ENCODE assay signal across 24 cellular contexts in the genomic region with DNA sequence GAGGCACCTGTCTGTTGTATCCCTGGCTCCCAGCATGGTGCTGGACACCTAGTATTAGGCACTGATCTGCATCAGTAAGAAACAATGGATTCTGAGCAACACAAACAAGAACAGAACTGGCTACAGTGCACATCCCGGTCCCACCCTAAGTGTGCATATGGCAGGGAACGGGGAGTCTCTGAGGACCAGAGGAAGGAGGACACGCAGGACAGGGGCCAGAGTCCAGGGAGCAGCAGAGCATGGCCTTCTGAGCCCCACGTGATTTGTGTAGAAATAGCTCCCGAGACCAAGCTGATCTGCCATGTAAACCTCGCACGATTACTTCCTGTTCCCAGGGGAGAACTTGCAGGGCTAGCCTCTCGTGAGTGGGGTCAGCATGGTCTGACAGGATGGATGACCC. TPM values are rescaled to one million over a fixed set of nuclear protein-coding genes. Genes with fewer than 3 reads are reported as not detected.
A peak's percentile ranks its signal among the peaks of the same experiment; 100 is the strongest.
DNase-seq lines count a peak whose midpoint lies in the region; ATAC-seq, FAIRE-seq and TF ChIP-seq lines count a peak whose summit lies in the region.
"Had no signal": no experiment of that assay in that cellular context is flagged by ENCODE, and none has a peak within 500 bp of the region (broad histone marks: within the 10 kb centered on the region; RNA-seq: fewer than 3 reads in every experiment).

No MANE protein-coding gene starts in this region.

- DNase-seq in NOMO-1 treated with DMSO at 0.1 percent for 48 hours (lab: John Stamatoyannopoulos, UW; ENCODE audit: unreplicated experiment) (peak; percentile 8), NOMO-1 treated with dmso at 0.1 percent for 144 hours (lab: John Stamatoyannopoulos, UW; ENCODE audit: unreplicated experiment) (no peak), K562 (ENCODE audit: extremely low read depth in 1 of 4, low spot score in 3 of 4) (peak in 1 of 4 experiments; percentile 2), lower lobe of right lung (peak; percentile 46), coronary artery (ENCODE audit: low spot score) (no peak), spleen (no peak), lower leg skin (ENCODE audit: low spot score in 2 of 2) (no peak)
- DNase-seq: 8988T; activated CD4-positive, alpha-beta T cell treated with anti-CD3 and anti-CD28 coated beads, Interleukin-2, amount 50 U/mL, for 48 hours; activated T-cell treated with anti-CD3 and anti-CD28 coated beads for 4 hours; cortex of kidney; left ventricle myocardium superior; NCI-H2029 treated with DMSO at 0.1 percent for 48 hours; nucleus accumbens; retina; stimulated activated CD4-positive, alpha-beta T cell treated with anti-CD3 and anti-CD28 coated beads, Interleukin-12 subunit alpha, Interleukin-12 subunit beta, amount 100 ng/mL, for 4 hours; T-helper 2 cell had no signal

- in situ Hi-C loops in K562 (cut with MboI), result loop anchor here (5.0 kb wide), 1 partner anchor 109 kb away; the partner anchor contains the start of gene KAT5

- H2AFZ ChIP-seq in K562 (ENCODE audit: low read depth, low read length), result peak overlapping the region; percentile 75

- H4K20me1 ChIP-seq in K562 (replicated peaks; ENCODE audit: control insufficient read depth, insufficient read depth, low read length), result no peaks in the 10 kb centered on the region

- no peak for FAIRE-seq in K562 (lab: Jason Lieb, UNC)
- FAIRE-seq: urothelium cell line had no signal

- H3K4me1 ChIP-seq in K562 (replicated peaks in 1 of 2; ENCODE audit: control insufficient read depth in 2 of 2, insufficient read depth in 2 of 2, low read length in 2 of 2), result peaks cover 0 to 12% of the 10 kb centered on the region in 2 experiments; a peak in 2 of 5 replicates
- H3K4me1 ChIP-seq in lower lobe of right lung, result peaks cover 11% of the 10 kb centered on the region
- H3K4me1 ChIP-seq in spleen, result peaks cover 4 to 29% (median 21%) of the 10 kb centered on the region in 6 donors
- H3K4me1 ChIP-seq: breast epithelium had no signal

- no peak overlapping the region for H3K4me3 ChIP-seq in K562
- H3K4me3 ChIP-seq in lower lobe of right lung, result no peak overlapping the region
- no peak overlapping the region for H3K4me3 ChIP-seq in coronary artery
- no peak overlapping the region for H3K4me3 ChIP-seq in spleen
- H3K4me3 ChIP-seq in lower leg skin (ENCODE audit: low read depth, poor library complexity, severe bottlenecking), result no peak overlapping the region
- H3K4me3 ChIP-seq: adrenal gland, breast epithelium had no signal

- TF ChIP-seq POLR2A in K562 (conservative IDR thresholded peaks at IDR 0.05), result no peak
- TF ChIP-seq POLR2A in spleen (IDR thresholded peaks at IDR 0.05), result no peak
- TF ChIP-seq POLR2A in lower leg skin (IDR thresholded peaks at IDR 0.05), result no peak

- BruUV-seq in K562 (replicated peaks; lab: Mats Ljungman, UMichigan), result no TSS peak

- no peaks in the 10 kb centered on the region for H3K9me3 ChIP-seq in K562 (replicated peaks; ENCODE audit: control insufficient read depth, insufficient read depth, low read depth, low read length)
- H3K9me3 ChIP-seq in lower lobe of right lung, result no peaks in the 10 kb centered on the region
- H3K9me3 ChIP-seq in spleen, result no peaks in the 10 kb centered on the region
- H3K9me3 ChIP-seq: adrenal gland, breast epithelium had no signal

- POLR2A ChIA-PET in K562 (lab: Yijun Ruan, JAX), result no interaction called here

- no peak for TF ChIP-seq EP300 in K562 (IDR thresholded peaks at IDR 0.05; ENCODE audit: low read length)

- CTCF ChIA-PET in K562 (lab: Yijun Ruan, JAX; ENCODE audit: low intra/inter-chr PET ratio), result interaction anchor here (0.9 to 1.1 kb wide), 2 partner anchors 11 to 115 kb away, joined by 3 to 4 read pairs; no protein-coding TSS in a partner anchor

- H3K9me1 ChIP-seq in K562 (ENCODE audit: control insufficient read depth, insufficient read depth, low read length), result no peaks in the 10 kb centered on the region

- no peaks in the 10 kb centered on the region for H3K36me3 ChIP-seq in K562 (ENCODE audit: control insufficient read depth, insufficient read depth, low read length)
- H3K36me3 ChIP-seq in lower lobe of right lung, result no peaks in the 10 kb centered on the region
- no peaks in the 10 kb centered on the region for H3K36me3 ChIP-seq in spleen
- H3K36me3 ChIP-seq: adrenal gland, breast epithelium had no signal

- TF ChIP-seq CTCF in K562 (IDR thresholded peaks at IDR 0.05 in 2 of 3, conservative IDR thresholded peaks at IDR 0.05 in 1 of 3; ENCODE audit: insufficient read depth in 2 of 3, low read depth in 1 of 3, low read length in 3 of 3) (no peak), lower lobe of right lung (IDR thresholded peaks at IDR 0.05) (no peak), coronary artery (IDR thresholded peaks at IDR 0.05) (no peak), spleen (IDR thresholded peaks at IDR 0.05 in 8 of 11, conservative IDR thresholded peaks at IDR 0.05 in 3 of 11) (no peak), lower leg skin (IDR thresholded peaks at IDR 0.05) (no peak)

- peak overlapping the region in 1 of 2 experiments; percentile 61; a peak in 2 of 4 replicates for H3K9ac ChIP-seq in K562 (ENCODE audit: insufficient read depth in 1 of 2, low read depth in 2 of 2, low read length in 2 of 2)

- ATAC-seq in K562 (no peak), lower lobe of right lung (no peak), HG03442 (IDR thresholded peaks at IDR 0.05; ENCODE audit: unreplicated experiment) (no peak)
- ATAC-seq: left ventricle myocardium superior had no signal

- H3K27me3 ChIP-seq in K562 (ENCODE audit: control insufficient read depth in 2 of 2, insufficient read depth in 2 of 2, low read length in 2 of 2), result no peaks in the 10 kb centered on the region
- H3K27me3 ChIP-seq in lower lobe of right lung (ENCODE audit: low read depth), result no peaks in the 10 kb centered on the region
- no peaks in the 10 kb centered on the region for H3K27me3 ChIP-seq in spleen (replicated peaks in 1 of 7)
- H3K27me3 ChIP-seq: adrenal gland, breast epithelium had no signal

- H3K27ac ChIP-seq in K562 (ENCODE audit: extremely low read depth, low read depth, low read length) (no peak overlapping the region), lower lobe of right lung (no peak overlapping the region), coronary artery (no peak overlapping the region), spleen (no peak overlapping the region)
- H3K27ac ChIP-seq: adrenal gland, breast epithelium, HL-60 had no signal

- intact Hi-C loops in K562 (cut with micrococcal nuclease) (no loop called here), lower lobe of right lung (cut with DNase I) (no loop called here), spleen (cut with DNase I; ENCODE audit: low total_unique reads) (no loop called here), lower leg skin (cut with DNase I; ENCODE audit: low total_unique reads) (loop anchor here (10.0 kb wide), 1 partner anchor 46 kb away; no protein-coding TSS in a partner anchor)

- H3K4me2 ChIP-seq in K562 (ENCODE audit: insufficient read depth, low read length), result no peak overlapping the region

- TF ChIP-seq RAD21 in K562 (CRISPR knock-in tag; conservative IDR thresholded peaks at IDR 0.05 in 1 of 2, IDR thresholded peaks at IDR 0.05 in 1 of 2), result no peak

- H3K79me2 ChIP-seq in K562 (ENCODE audit: control insufficient read depth, insufficient read depth, low read length), result no peaks in the 10 kb centered on the region

- 12% methylated on average over 8 of the region's 8 CpGs for WGBS in K562 (ENCODE audit: insufficient coverage, low coverage, missing lambda C conversion rate)
- 40 to 70% (median 54%) methylated on average over 8 of the region's 8 CpGs for WGBS in spleen, 5 donors
- WGBS in lower leg skin, 2 donors, result 64 to 82% methylated on average over 8 of the region's 8 CpGs

RNA-seq across cellular contexts. Expression of gene SNX32, which starts 12.7 kb away (rescaled TPM):
- 0.16 TPM in 1 of 2 replicates, not detected in the other for total RNA-seq in K562 (2011; cell fraction: chromatin; rRNA removed; ENCODE audit: low replicate concordance)
- total RNA-seq in K562 (2011; cell fraction: nucleolus; rRNA removed), result not detected in 2 replicates
- total RNA-seq in K562 (2011; cell fraction: nucleoplasm; rRNA removed), result not detected in 2 replicates
- total RNA-seq in K562 (2014; rRNA removed) (not detected in 2 replicates), K562 (2014; rRNA removed; fragmentation: Illumina TruSeq; extraction: Trizol) (not detected in 2 replicates), K562 (2015; rRNA removed; fragmentation: Illumina TruSeq; extraction: Trizol) (not detected in 2 replicates), K562 (2021) (not detected in 2 replicates), lower lobe of right lung (0.47 TPM), spleen (1 to 10 TPM in 2 of 7 donors, under 1 TPM in 3, not detected in 2; 0.22 to 1.2 (median 0.77) TPM), lower leg skin (under 1 TPM; 0.21 to 0.99 (median 0.67) TPM)
- polyA plus RNA-seq in K562 (2011; rRNA removed) (not detected in 2 replicates), K562 (2014; fragmentation: Illumina TruSeq; extraction: Trizol) (not detected in 2 replicates), K562 (2014; fragmentation: Nextera tagmentation; extraction: Ambion mirVana) (under 1 TPM; 0.03 TPM), K562 (2014; rRNA removed) (not detected in 2 replicates), spleen (1 to 10 TPM in 1 of 3 donors, under 1 TPM in 2; 0.45 to 1.5 (median 0.89) TPM)
- polyA plus RNA-seq in K562 (2011; cell fraction: cytosol; rRNA removed), result not detected in 2 replicates
- 0.10 TPM in 1 of 2 replicates, not detected in the other for polyA plus RNA-seq in K562 (2011; cell fraction: nucleus; rRNA removed)
- polyA plus RNA-seq in K562 (2012), result 0.24 and 0.35 TPM in 2 replicates
- not detected in 2 replicates for polyA minus RNA-seq in K562 (2011; rRNA and poly(A)+ RNA removed)
- not detected in 2 replicates for polyA minus RNA-seq in K562 (2011; cell fraction: cytosol; rRNA and poly(A)+ RNA removed)
- not detected in 2 replicates for polyA minus RNA-seq in K562 (2011; cell fraction: nucleus; rRNA and poly(A)+ RNA removed)
- total RNA-seq: left ventricle myocardium superior, RPMI7951 had no signal

RNA-seq across cellular contexts. Expression of gene OVOL1, which starts 34.2 kb away (rescaled TPM):
- total RNA-seq in K562 (2011; cell fraction: chromatin; rRNA removed; ENCODE audit: low replicate concordance), result 0.09 TPM in 1 of 2 replicates, not detected in the other
- not detected in 2 replicates for total RNA-seq in K562 (2011; cell fraction: nucleolus; rRNA removed)
- not detected in 2 replicates for total RNA-seq in K562 (2011; cell fraction: nucleoplasm; rRNA removed)
- not detected in 2 replicates for total RNA-seq in K562 (2014; rRNA removed)
- total RNA-seq in K562 (2014; rRNA removed; fragmentation: Illumina TruSeq; extraction: Trizol), result not detected in 2 replicates
- total RNA-seq in K562 (2015; rRNA removed; fragmentation: Illumina TruSeq; extraction: Trizol), result not detected in 2 replicates
- 0.09 TPM in 1 of 2 replicates, not detected in the other for total RNA-seq in K562 (2021)
- polyA plus RNA-seq in K562 (2011; rRNA removed), result not detected in 2 replicates
- not detected in 2 replicates for polyA plus RNA-seq in K562 (2011; cell fraction: cytosol; rRNA removed)
- polyA plus RNA-seq in K562 (2011; cell fraction: nucleus; rRNA removed), result not detected in 2 replicates
- polyA plus RNA-seq in K562 (2012), result not detected in 2 replicates
- polyA plus RNA-seq in K562 (2014; fragmentation: Illumina TruSeq; extraction: Trizol), result not detected in 2 replicates
- polyA plus RNA-seq in K562 (2014; fragmentation: Nextera tagmentation; extraction: Ambion mirVana), result not detected
- not detected in 2 replicates for polyA plus RNA-seq in K562 (2014; rRNA removed)
- polyA minus RNA-seq in K562 (2011; rRNA and poly(A)+ RNA removed), result not detected in 2 replicates
- not detected in 2 replicates for polyA minus RNA-seq in K562 (2011; cell fraction: cytosol; rRNA and poly(A)+ RNA removed)
- not detected in 2 replicates for polyA minus RNA-seq in K562 (2011; cell fraction: nucleus; rRNA and poly(A)+ RNA removed)
- total RNA-seq in lower lobe of right lung, result 0.89 TPM
- total RNA-seq in spleen, result under 1 TPM in 2 of 7 donors, not detected in 5; 0.14 to 0.47 TPM
- polyA plus RNA-seq in spleen, result under 1 TPM in 2 of 3 donors, not detected in 1; 0.03 to 0.06 TPM
- 100 to 1,000 TPM in 2 of 4 donors, 10 to 100 TPM in 2; 74.8 to 159 (median 105) TPM for total RNA-seq in lower leg skin
- total RNA-seq: adrenal gland, left ventricle myocardium superior, RPMI7951 had no signal
- polyA plus RNA-seq: IgD-negative memory B cell had no signal

RNA-seq across cellular contexts. Expression of gene CFL1, which starts 36.9 kb away (rescaled TPM):
- 145 and 300 TPM in 2 replicates for total RNA-seq in K562 (2011; cell fraction: chromatin; rRNA removed; ENCODE audit: low replicate concordance)
- total RNA-seq in K562 (2011; cell fraction: nucleolus; rRNA removed), result 227 and 257 TPM in 2 replicates
- 176 and 204 TPM in 2 replicates for total RNA-seq in K562 (2011; cell fraction: nucleoplasm; rRNA removed)
- total RNA-seq in K562 (2014; rRNA removed), result 1,045 and 1,321 TPM in 2 replicates
- 570 and 664 TPM in 2 replicates for total RNA-seq in K562 (2014; rRNA removed; fragmentation: Illumina TruSeq; extraction: Trizol)
- total RNA-seq in K562 (2015; rRNA removed; fragmentation: Illumina TruSeq; extraction: Trizol), result 851 and 860 TPM in 2 replicates
- 891 and 919 TPM in 2 replicates for total RNA-seq in K562 (2021)
- polyA plus RNA-seq in K562 (2011; rRNA removed), result 632 and 770 TPM in 2 replicates
- polyA plus RNA-seq in K562 (2011; cell fraction: cytosol; rRNA removed), result 894 and 1,220 TPM in 2 replicates
- polyA plus RNA-seq in K562 (2011; cell fraction: nucleus; rRNA removed), result 307 TPM in 2 replicates
- 903 and 977 TPM in 2 replicates for polyA plus RNA-seq in K562 (2012)
- polyA plus RNA-seq in K562 (2014; fragmentation: Illumina TruSeq; extraction: Trizol), result 1,101 and 1,325 TPM in 2 replicates
- polyA plus RNA-seq in K562 (2014; fragmentation: Nextera tagmentation; extraction: Ambion mirVana), result 100 to 1,000 TPM; 105 to 222 TPM
- 859 and 956 TPM in 2 replicates for polyA plus RNA-seq in K562 (2014; rRNA removed)
- 971 and 1,022 TPM in 2 replicates for polyA minus RNA-seq in K562 (2011; rRNA and poly(A)+ RNA removed)
- polyA minus RNA-seq in K562 (2011; cell fraction: cytosol; rRNA and poly(A)+ RNA removed), result 560 and 642 TPM in 2 replicates
- polyA minus RNA-seq in K562 (2011; cell fraction: nucleus; rRNA and poly(A)+ RNA removed), result 107 and 193 TPM in 2 replicates
- 647 TPM for total RNA-seq in lower lobe of right lung
- 1,000 to 10,000 TPM in 2 of 7 donors, 100 to 1,000 TPM in 5; 666 to 1,219 (median 868) TPM for total RNA-seq in spleen
- polyA plus RNA-seq in spleen, result 100 to 1,000 TPM; 562 to 869 (median 862) TPM
- 100 to 1,000 TPM; 417 to 706 (median 504) TPM for total RNA-seq in lower leg skin

RNA-seq across cellular contexts. Expression of gene MUS81, which starts 39.1 kb away (rescaled TPM):
- total RNA-seq in K562 (2011; cell fraction: chromatin; rRNA removed; ENCODE audit: low replicate concordance), result 139 and 354 TPM in 2 replicates
- total RNA-seq in K562 (2011; cell fraction: nucleolus; rRNA removed), result 277 and 282 TPM in 2 replicates
- 171 and 194 TPM in 2 replicates for total RNA-seq in K562 (2011; cell fraction: nucleoplasm; rRNA removed)
- total RNA-seq in K562 (2014; rRNA removed) (79.4 and 95.8 TPM in 2 replicates), K562 (2014; rRNA removed; fragmentation: Illumina TruSeq; extraction: Trizol) (23.0 and 33.5 TPM in 2 replicates), K562 (2015; rRNA removed; fragmentation: Illumina TruSeq; extraction: Trizol) (53.5 and 55.8 TPM in 2 replicates), K562 (2021) (81.5 and 91.8 TPM in 2 replicates), lower lobe of right lung (52.8 TPM), spleen (10 to 100 TPM; 54.8 to 77.3 (median 65.5) TPM), lower leg skin (10 to 100 TPM; 29.3 to 38.1 (median 37.1) TPM)
- polyA plus RNA-seq in K562 (2011; rRNA removed) (51.8 and 69.9 TPM in 2 replicates), K562 (2014; fragmentation: Illumina TruSeq; extraction: Trizol) (53.7 and 62.8 TPM in 2 replicates), K562 (2014; fragmentation: Nextera tagmentation; extraction: Ambion mirVana) (10 to 100 TPM; 13.4 to 16.1 TPM), K562 (2014; rRNA removed) (103 and 118 TPM in 2 replicates), spleen (10 to 100 TPM; 71.2 to 93.5 (median 89.5) TPM)
- 33.2 and 41.5 TPM in 2 replicates for polyA plus RNA-seq in K562 (2011; cell fraction: cytosol; rRNA removed)
- polyA plus RNA-seq in K562 (2011; cell fraction: nucleus; rRNA removed), result 678 and 750 TPM in 2 replicates
- 97.9 and 190 TPM in 2 replicates for polyA plus RNA-seq in K562 (2012)
- 11.8 and 17.2 TPM in 2 replicates for polyA minus RNA-seq in K562 (2011; rRNA and poly(A)+ RNA removed)
- 19.5 and 23.5 TPM in 2 replicates for polyA minus RNA-seq in K562 (2011; cell fraction: cytosol; rRNA and poly(A)+ RNA removed)
- 123 and 135 TPM in 2 replicates for polyA minus RNA-seq in K562 (2011; cell fraction: nucleus; rRNA and poly(A)+ RNA removed)

RNA-seq across cellular contexts. Expression of gene AP5B1, which starts 40.3 kb away (rescaled TPM):
- total RNA-seq in K562 (2011; cell fraction: chromatin; rRNA removed; ENCODE audit: low replicate concordance), result 16.4 and 48.0 TPM in 2 replicates
- 43.4 and 48.4 TPM in 2 replicates for total RNA-seq in K562 (2011; cell fraction: nucleolus; rRNA removed)
- total RNA-seq in K562 (2011; cell fraction: nucleoplasm; rRNA removed), result 26.7 and 28.3 TPM in 2 replicates
- total RNA-seq in K562 (2014; rRNA removed) (13.0 and 17.0 TPM in 2 replicates), K562 (2014; rRNA removed; fragmentation: Illumina TruSeq; extraction: Trizol) (3.1 and 3.5 TPM in 2 replicates), K562 (2015; rRNA removed; fragmentation: Illumina TruSeq; extraction: Trizol) (8.7 and 8.9 TPM in 2 replicates), K562 (2021) (23.2 and 24.2 TPM in 2 replicates), lower lobe of right lung (46.3 TPM), spleen (10 to 100 TPM; 28.9 to 58.9 (median 33.1) TPM), lower leg skin (10 to 100 TPM; 32.2 to 44.3 (median 39.7) TPM)
- polyA plus RNA-seq in K562 (2011; rRNA removed) (5.1 and 7.7 TPM in 2 replicates), K562 (2014; fragmentation: Illumina TruSeq; extraction: Trizol) (4.6 and 9.1 TPM in 2 replicates), K562 (2014; fragmentation: Nextera tagmentation; extraction: Ambion mirVana) (under 1 TPM; 0.51 to 0.63 TPM), K562 (2014; rRNA removed) (11.3 and 11.7 TPM in 2 replicates), spleen (10 to 100 TPM in 1 of 3 donors, 1 to 10 TPM in 2; 2.8 to 12.6 (median 3.3) TPM)
- polyA plus RNA-seq in K562 (2011; cell fraction: cytosol; rRNA removed), result 6.5 and 20.1 TPM in 2 replicates
- 17.1 and 27.9 TPM in 2 replicates for polyA plus RNA-seq in K562 (2011; cell fraction: nucleus; rRNA removed)
- 10.8 and 15.8 TPM in 2 replicates for polyA plus RNA-seq in K562 (2012)
- polyA minus RNA-seq in K562 (2011; rRNA and poly(A)+ RNA removed), result 8.3 and 9.2 TPM in 2 replicates
- polyA minus RNA-seq in K562 (2011; cell fraction: cytosol; rRNA and poly(A)+ RNA removed), result 14.6 and 14.8 TPM in 2 replicates
- 17.5 and 18.7 TPM in 2 replicates for polyA minus RNA-seq in K562 (2011; cell fraction: nucleus; rRNA and poly(A)+ RNA removed)

Comparison
In these comparisons a context has a peak if more than half of its experiments do, and no peak if none do; other contexts are left out.
1. DNase-seq: peak in NOMO-1 treated with DMSO at 0.1 percent for 48 hours (single experiment) and lower lobe of right lung (single experiment); none in NOMO-1 treated with dmso at 0.1 percent for 144 hours (single experiment), coronary artery (single experiment), spleen (single experiment) and lower leg skin (0 of 2).
2. RNA of gene OVOL1, which starts 34.2 kb away (total RNA-seq): 74.8 to 159 TPM in lower leg skin; 0.89 TPM in lower lobe of right lung (single experiment), 0.09 TPM in K562 and 0.14 to 0.47 TPM in spleen; every median in the first group is over 10 times any median in the second.